In genomic region chr12:25855716-25856115, GRCh38 we compare ENCODE assay signal across 25 cellular contexts.
DNase-seq lines count a peak whose midpoint lies in the region; ATAC-seq and TF ChIP-seq lines count a peak whose summit lies in the region.
"Had no signal": no experiment of that assay in that cellular context is flagged by ENCODE, and none has a peak within 500 bp of the region (broad histone marks: within the 10 kb centered on the region; RNA-seq: fewer than 3 reads in every experiment).

No MANE protein-coding gene starts in this region.

- no peak overlapping the region for H3K4me3 Mint-ChIP-seq in stimulated activated effector memory CD8-positive, alpha-beta T cell treated with anti-CD3 and anti-CD28 coated beads, Interleukin-12 subunit alpha, Interleukin-12 subunit beta, amount 100 ng/mL, for 72 hours
- H3K4me3 Mint-ChIP-seq: activated CD4-positive, alpha-beta T cell treated with anti-CD3 and anti-CD28 coated beads, Interleukin-2, amount 10 ng/mL, durations not matched to agents 7 days and 5 days; activated T-cell treated with anti-CD3 and anti-CD28 coated beads, Interleukin-2, amount 50 U/mL, for 72 hours; B cell; neural progenitor cell; stimulated activated naive CD8-positive, alpha-beta T cell treated with anti-CD3 and anti-CD28 coated beads, Interleukin-15, Interleukin-2, amounts not matched to agents 100 ng/mL and 50 ng/mL, for 24 hours had no signal

- no peak overlapping the region for H4K91ac ChIP-seq in mesenchymal stem cell (ENCODE audit: low read length)

- POLR2A ChIA-PET in PC-3 (lab: Charles Lee; ENCODE audit: unreplicated experiment): interaction anchor here (0.7 kb wide), 1 partner anchor 69 kb away, joined by 3 read pairs; no protein-coding TSS in a partner anchor

- no peaks in the 10 kb centered on the region for H3K79me2 ChIP-seq in PC-3 (ENCODE audit: low read length)

- H3K4me2 ChIP-seq in PC-3 (ENCODE audit: low read length) (no peak overlapping the region), mesenchymal stem cell (ENCODE audit: low read length, poor library complexity, severe bottlenecking) (no peak overlapping the region)
- H3K4me2 ChIP-seq: neural progenitor cell had no signal

- H3K4me3 ChIP-seq in AG10803 (ENCODE audit: low read length): no peak overlapping the region
- H3K4me3 ChIP-seq in PC-3 (ENCODE audit: low read length): no peak overlapping the region
- no peak overlapping the region for H3K4me3 ChIP-seq in epithelial cell of esophagus (ENCODE audit: low read length)
- H3K4me3 ChIP-seq in mesenchymal stem cell (ENCODE audit: insufficient read depth in 1 of 2, low read depth in 1 of 2, low read length in 2 of 2): no peak overlapping the region
- H3K4me3 ChIP-seq: lower lobe of right lung, neural progenitor cell, Peyer's patch had no signal

- H3F3A ChIP-seq in PC-3 (ENCODE audit: low read length, unreplicated experiment): no peaks in the 10 kb centered on the region

- DNase-seq in AG10803 (ENCODE audit: low read depth): peak; percentile 20
- DNase-seq in PC-3: no peak
- peak; percentile 9 for DNase-seq in epithelial cell of esophagus (ENCODE audit: low read depth)
- DNase-seq in mesenchymal stem cell: no peak
- DNase-seq in NCI-H1092 (lab: John Stamatoyannopoulos, UW): no peak
- no peak for DNase-seq in stimulated activated effector memory CD8-positive, alpha-beta T cell treated with anti-CD3 and anti-CD28 coated beads, Interleukin-12 subunit alpha, Interleukin-12 subunit beta, amount 100 ng/mL, for 72 hours (ENCODE audit: low spot score in 2 of 2)
- DNase-seq: activated CD4-positive, alpha-beta T cell treated with anti-CD3 and anti-CD28 coated beads, Interleukin-2, amount 10 ng/mL, durations not matched to agents 7 days and 5 days; activated naive CD4-positive, alpha-beta T cell; activated T-cell treated with anti-CD3 and anti-CD28 coated beads, Interleukin-2, amount 50 U/mL, for 72 hours; amygdala; cortex of kidney; lower lobe of right lung; NCI-H1092 treated with DMSO at 0.1 percent for 48 hours; NCI-H187 treated with DMSO at 0.1 percent for 48 hours; NCI-H526 treated with DMSO at 0.1 percent for 48 hours; Peyer's patch; SIG-M5; SW 1271; T-helper 9 cell had no signal

- TF ChIP-seq CTCF in AG10803 (conservative IDR thresholded peaks at IDR 0.05; ENCODE audit: low read length): no peak
- TF ChIP-seq CTCF in PC-3 (conservative IDR thresholded peaks at IDR 0.05; ENCODE audit: low read depth, low read length): no peak
- TF ChIP-seq CTCF in epithelial cell of esophagus (IDR thresholded peaks at IDR 0.05; ENCODE audit: insufficient read depth, low read depth, low read length, missing control alignments): no peak

- H4K8ac ChIP-seq in mesenchymal stem cell (ENCODE audit: low read length): no peak overlapping the region

- H2BK15ac ChIP-seq in mesenchymal stem cell (ENCODE audit: low read depth, poor library complexity, severe bottlenecking): no peak overlapping the region

- no peaks in the 10 kb centered on the region for H3K9me2 ChIP-seq in PC-3 (replicated peaks; ENCODE audit: low read length)

- no peaks in the 10 kb centered on the region for H3K36me3 Mint-ChIP-seq in stimulated activated effector memory CD8-positive, alpha-beta T cell treated with anti-CD3 and anti-CD28 coated beads, Interleukin-12 subunit alpha, Interleukin-12 subunit beta, amount 100 ng/mL, for 72 hours
- H3K36me3 Mint-ChIP-seq: neural progenitor cell had no signal

- no peak overlapping the region for H3K23ac ChIP-seq in mesenchymal stem cell (ENCODE audit: low read length in 2 of 2)

- H3K36me3 ChIP-seq in PC-3 (ENCODE audit: low read depth, low read length) (no peaks in the 10 kb centered on the region), mesenchymal stem cell (ENCODE audit: control insufficient read depth in 1 of 2, insufficient read depth in 2 of 2, low read depth in 1 of 2, low read length in 2 of 2) (no peaks in the 10 kb centered on the region)
- H3K36me3 ChIP-seq: lower lobe of right lung, neural progenitor cell, Peyer's patch had no signal

- H3K27me3 ChIP-seq in PC-3 (ENCODE audit: low read length): no peaks in the 10 kb centered on the region
- no peaks in the 10 kb centered on the region for H3K27me3 ChIP-seq in mesenchymal stem cell (ENCODE audit: control insufficient read depth in 1 of 2, insufficient read depth in 1 of 2, low read length in 2 of 2)
- H3K27me3 ChIP-seq: neural progenitor cell, Peyer's patch had no signal

- no TSS peak for BruUV-seq in PC-3 (replicated peaks; lab: Mats Ljungman, UMichigan)

- H2AK5ac ChIP-seq in mesenchymal stem cell (ENCODE audit: low read length, severe bottlenecking): no peak overlapping the region

- H3K18ac ChIP-seq in mesenchymal stem cell (ENCODE audit: low read depth in 1 of 2, low read length in 2 of 2): no peak overlapping the region

- CTCF ChIA-PET in PC-3 (lab: Charles Lee): no interaction called here

- H2AFZ ChIP-seq in PC-3 (ENCODE audit: low read length) (0 out of 2 replicates have a peak overlapping the region, but pooled peaks have one; percentile 14), mesenchymal stem cell (ENCODE audit: low read depth, low read length) (no peak overlapping the region)
- H2AFZ ChIP-seq: neural progenitor cell had no signal

- H3K9me3 ChIP-seq in PC-3 (ENCODE audit: low read length) (no peaks in the 10 kb centered on the region), mesenchymal stem cell (ENCODE audit: control insufficient read depth, low read length) (no peaks in the 10 kb centered on the region)
- H3K9me3 ChIP-seq: lower lobe of right lung, Peyer's patch had no signal

- H2BK120ac ChIP-seq in mesenchymal stem cell (ENCODE audit: low read depth, low read length): no peak overlapping the region

- H3K9me3 Mint-ChIP-seq in stimulated activated effector memory CD8-positive, alpha-beta T cell treated with anti-CD3 and anti-CD28 coated beads, Interleukin-12 subunit alpha, Interleukin-12 subunit beta, amount 100 ng/mL, for 72 hours: peaks cover 3% of the 10 kb centered on the region
- H3K9me3 Mint-ChIP-seq: activated T-cell treated with anti-CD3 and anti-CD28 coated beads, Interleukin-2, amount 50 U/mL, for 72 hours; neural progenitor cell; stimulated activated naive CD8-positive, alpha-beta T cell treated with anti-CD3 and anti-CD28 coated beads, Interleukin-15, Interleukin-2, amounts not matched to agents 100 ng/mL and 50 ng/mL, for 24 hours had no signal

- H3K9ac ChIP-seq in PC-3 (ENCODE audit: low read length): no peak overlapping the region
- H3K9ac ChIP-seq in mesenchymal stem cell (ENCODE audit: low read length): peak overlapping the region; percentile 63
- H3K9ac ChIP-seq: neural progenitor cell had no signal

- H3K14ac ChIP-seq in mesenchymal stem cell (ENCODE audit: low read length in 2 of 2): no peak overlapping the region

- H3K27ac ChIP-seq in PC-3 (ENCODE audit: low read length) (no peak overlapping the region), mesenchymal stem cell (ENCODE audit: low read length, poor library complexity, severe bottlenecking) (peak overlapping the region; percentile 59)
- H3K27ac ChIP-seq: lower lobe of right lung, neural progenitor cell, Peyer's patch had no signal

- no peaks in the 10 kb centered on the region for H3K79me1 ChIP-seq in mesenchymal stem cell (replicated peaks; ENCODE audit: low read length, poor library complexity, severe bottlenecking)

- H2BK5ac ChIP-seq in mesenchymal stem cell (ENCODE audit: low read depth, low read length, poor library complexity, severe bottlenecking): no peak overlapping the region

- H3K4ac ChIP-seq in mesenchymal stem cell (ENCODE audit: low read depth in 1 of 2, low read length in 2 of 2): peak overlapping the region in 1 of 2 experiments; percentile 28

- no peaks in the 10 kb centered on the region for H3K4me1 Mint-ChIP-seq in stimulated activated effector memory CD8-positive, alpha-beta T cell treated with anti-CD3 and anti-CD28 coated beads, Interleukin-12 subunit alpha, Interleukin-12 subunit beta, amount 100 ng/mL, for 72 hours
- H3K4me1 Mint-ChIP-seq: B cell, neural progenitor cell had no signal

- intact Hi-C loops in PC-3 (cut with micrococcal nuclease): no loop called here

- 90% methylated on average over 3 of the region's 3 CpGs for WGBS in mesenchymal stem cell

- H3K27ac Mint-ChIP-seq in stimulated activated effector memory CD8-positive, alpha-beta T cell treated with anti-CD3 and anti-CD28 coated beads, Interleukin-12 subunit alpha, Interleukin-12 subunit beta, amount 100 ng/mL, for 72 hours: no peak overlapping the region
- H3K27ac Mint-ChIP-seq: activated CD4-positive, alpha-beta T cell treated with anti-CD3 and anti-CD28 coated beads, Interleukin-2, amount 10 ng/mL, durations not matched to agents 7 days and 5 days; activated T-cell treated with anti-CD3 and anti-CD28 coated beads, Interleukin-2, amount 50 U/mL, for 72 hours; B cell; neural progenitor cell; progenitor cell of endocrine pancreas; stimulated activated naive CD8-positive, alpha-beta T cell treated with anti-CD3 and anti-CD28 coated beads, Interleukin-15, Interleukin-2, amounts not matched to agents 100 ng/mL and 50 ng/mL, for 24 hours had no signal

- no peak for ATAC-seq in PC-3
- no peak for ATAC-seq in stimulated activated effector memory CD8-positive, alpha-beta T cell treated with anti-CD3 and anti-CD28 coated beads, Interleukin-12 subunit alpha, Interleukin-12 subunit beta, amount 100 ng/mL, for 72 hours
- ATAC-seq in HG03280 (IDR thresholded peaks at IDR 0.05; ENCODE audit: unreplicated experiment): no peak
- no peak for ATAC-seq in GM19035 (IDR thresholded peaks at IDR 0.05; ENCODE audit: unreplicated experiment)
- ATAC-seq: activated T-cell treated with anti-CD3 and anti-CD28 coated beads, Interleukin-2, amount 50 U/mL, for 72 hours; lower lobe of right lung had no signal

- no peak overlapping the region for H2BK12ac ChIP-seq in mesenchymal stem cell (ENCODE audit: low read length in 2 of 2)

- H3K4me1 ChIP-seq in PC-3 (ENCODE audit: insufficient read depth, low read length): peaks cover 26% of the 10 kb centered on the region
- no peaks in the 10 kb centered on the region for H3K4me1 ChIP-seq in mesenchymal stem cell (ENCODE audit: control insufficient read depth, insufficient read depth, low read depth, low read length)
- H3K4me1 ChIP-seq: lower lobe of right lung, neural progenitor cell, Peyer's patch had no signal

- no peaks in the 10 kb centered on the region for H4K20me1 ChIP-seq in PC-3 (ENCODE audit: low read length)

Comparison
In these comparisons a context has a peak if more than half of its experiments do, and no peak if none do; other contexts are left out.
1. DNase-seq: peak in AG10803 (single experiment) and epithelial cell of esophagus (single experiment); none in PC-3 (single experiment), mesenchymal stem cell (single experiment), NCI-H1092 (single experiment) and stimulated activated effector memory CD8-positive, alpha-beta T cell treated with anti-CD3 and anti-CD28 coated beads, Interleukin-12 subunit alpha, Interleukin-12 subunit beta, amount 100 ng/mL, for 72 hours (0 of 2).